In the genomic region with DNA sequence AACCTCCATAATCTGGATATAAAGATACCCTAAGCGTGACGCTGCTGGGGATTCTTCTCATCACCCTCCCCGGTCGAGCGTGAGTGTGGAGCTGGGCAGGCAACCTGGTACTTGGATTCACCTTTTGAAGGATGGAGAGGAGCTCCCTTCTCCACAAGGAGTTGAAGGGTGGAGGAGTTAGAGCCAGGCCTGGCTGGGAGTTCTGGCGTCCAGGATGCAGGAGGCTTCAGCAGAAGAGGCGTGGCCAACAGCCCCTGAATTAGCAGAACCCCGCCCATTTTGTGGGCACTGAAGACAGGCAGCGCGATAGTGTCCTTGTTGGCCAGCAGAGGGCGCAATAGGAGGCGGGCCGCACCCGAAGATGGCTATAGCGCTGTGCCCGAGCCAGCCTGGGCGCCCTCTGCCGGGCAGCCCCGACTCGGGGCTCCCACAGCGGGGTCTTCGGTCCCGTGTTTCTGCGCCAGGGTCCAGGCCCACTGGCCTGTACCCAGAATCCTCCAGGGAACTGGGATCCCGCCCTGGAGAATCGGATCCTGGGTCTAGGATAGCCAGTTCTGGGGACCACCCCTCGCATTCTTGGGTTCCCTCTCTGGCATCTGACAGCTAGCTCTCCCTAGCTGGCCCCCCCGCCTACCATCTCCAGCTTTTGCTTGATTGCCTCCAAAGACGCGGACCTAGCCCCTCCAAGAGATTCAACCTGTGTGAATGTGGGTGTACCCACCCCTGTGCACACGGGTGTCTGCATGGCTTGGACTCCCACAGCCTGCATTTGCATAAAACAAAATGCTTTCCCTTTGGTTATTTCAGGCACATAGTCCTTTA, we compare ENCODE assay signal across 1 cellular context.
A peak's percentile ranks its signal among the peaks of the same experiment; 100 is the strongest.
TF ChIP-seq lines count a peak whose summit lies in the region.

No MANE protein-coding gene starts in this region.

TF ChIP-seq in HEK293, 187 proteins besides CTCF, POLR2A, EP300 and RAD21 (continued from another document):
- TF ChIP-seq ZNF202 (tag by site-specific recombination; IDR thresholded peaks at IDR 0.05; ENCODE audit: borderline replicate concordance) (no peak), WT1 (tag by site-specific recombination; IDR thresholded peaks at IDR 0.05) (0 out of 2 replicates have a peak, but pooled peaks have one; percentile 44), HOXC10 (CRISPR knock-in tag; IDR thresholded peaks at IDR 0.05) (no peak), ZBTB8A (tag by site-specific recombination; IDR thresholded peaks at IDR 0.05) (peak; percentile 98), ZNF596 (tag by site-specific recombination; IDR thresholded peaks at IDR 0.05) (0 out of 2 replicates have a peak, but pooled peaks have one; percentile 14), ZNF501 (tag by site-specific recombination; IDR thresholded peaks at IDR 0.05) (peak; percentile 89; the same call in 1 of the 2 replicates), ZNF473 (tag by site-specific recombination; IDR thresholded peaks at IDR 0.05) (no peak), ZNF184 (tag by site-specific recombination; IDR thresholded peaks at IDR 0.05) (peak; percentile 75; the same call in 1 of the 2 replicates)
- TF ChIP-seq, protein P1, sequence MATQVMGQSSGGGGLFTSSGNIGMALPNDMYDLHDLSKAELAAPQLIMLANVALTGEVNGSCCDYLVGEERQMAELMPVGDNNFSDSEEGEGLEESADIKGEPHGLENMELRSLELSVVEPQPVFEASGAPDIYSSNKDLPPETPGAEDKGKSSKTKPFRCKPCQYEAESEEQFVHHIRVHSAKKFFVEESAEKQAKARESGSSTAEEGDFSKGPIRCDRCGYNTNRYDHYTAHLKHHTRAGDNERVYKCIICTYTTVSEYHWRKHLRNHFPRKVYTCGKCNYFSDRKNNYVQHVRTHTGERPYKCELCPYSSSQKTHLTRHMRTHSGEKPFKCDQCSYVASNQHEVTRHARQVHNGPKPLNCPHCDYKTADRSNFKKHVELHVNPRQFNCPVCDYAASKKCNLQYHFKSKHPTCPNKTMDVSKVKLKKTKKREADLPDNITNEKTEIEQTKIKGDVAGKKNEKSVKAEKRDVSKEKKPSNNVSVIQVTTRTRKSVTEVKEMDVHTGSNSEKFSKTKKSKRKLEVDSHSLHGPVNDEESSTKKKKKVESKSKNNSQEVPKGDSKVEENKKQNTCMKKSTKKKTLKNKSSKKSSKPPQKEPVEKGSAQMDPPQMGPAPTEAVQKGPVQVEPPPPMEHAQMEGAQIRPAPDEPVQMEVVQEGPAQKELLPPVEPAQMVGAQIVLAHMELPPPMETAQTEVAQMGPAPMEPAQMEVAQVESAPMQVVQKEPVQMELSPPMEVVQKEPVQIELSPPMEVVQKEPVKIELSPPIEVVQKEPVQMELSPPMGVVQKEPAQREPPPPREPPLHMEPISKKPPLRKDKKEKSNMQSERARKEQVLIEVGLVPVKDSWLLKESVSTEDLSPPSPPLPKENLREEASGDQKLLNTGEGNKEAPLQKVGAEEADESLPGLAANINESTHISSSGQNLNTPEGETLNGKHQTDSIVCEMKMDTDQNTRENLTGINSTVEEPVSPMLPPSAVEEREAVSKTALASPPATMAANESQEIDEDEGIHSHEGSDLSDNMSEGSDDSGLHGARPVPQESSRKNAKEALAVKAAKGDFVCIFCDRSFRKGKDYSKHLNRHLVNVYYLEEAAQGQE (tag by site-specific recombination; IDR thresholded peaks at IDR 0.05), result peak; percentile 52; the same call in 1 of the 2 replicates
- TF ChIP-seq, protein P2, sequence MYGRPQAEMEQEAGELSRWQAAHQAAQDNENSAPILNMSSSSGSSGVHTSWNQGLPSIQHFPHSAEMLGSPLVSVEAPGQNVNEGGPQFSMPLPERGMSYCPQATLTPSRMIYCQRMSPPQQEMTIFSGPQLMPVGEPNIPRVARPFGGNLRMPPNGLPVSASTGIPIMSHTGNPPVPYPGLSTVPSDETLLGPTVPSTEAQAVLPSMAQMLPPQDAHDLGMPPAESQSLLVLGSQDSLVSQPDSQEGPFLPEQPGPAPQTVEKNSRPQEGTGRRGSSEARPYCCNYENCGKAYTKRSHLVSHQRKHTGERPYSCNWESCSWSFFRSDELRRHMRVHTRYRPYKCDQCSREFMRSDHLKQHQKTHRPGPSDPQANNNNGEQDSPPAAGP (tag by site-specific recombination; IDR thresholded peaks at IDR 0.05), result peak; percentile 95
- TF ChIP-seq, protein P3, sequence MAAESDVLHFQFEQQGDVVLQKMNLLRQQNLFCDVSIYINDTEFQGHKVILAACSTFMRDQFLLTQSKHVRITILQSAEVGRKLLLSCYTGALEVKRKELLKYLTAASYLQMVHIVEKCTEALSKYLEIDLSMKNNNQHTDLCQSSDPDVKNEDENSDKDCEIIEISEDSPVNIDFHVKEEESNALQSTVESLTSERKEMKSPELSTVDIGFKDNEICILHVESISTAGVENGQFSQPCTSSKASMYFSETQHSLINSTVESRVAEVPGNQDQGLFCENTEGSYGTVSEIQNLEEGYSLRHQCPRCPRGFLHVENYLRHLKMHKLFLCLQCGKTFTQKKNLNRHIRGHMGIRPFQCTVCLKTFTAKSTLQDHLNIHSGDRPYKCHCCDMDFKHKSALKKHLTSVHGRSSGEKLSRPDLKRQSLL (tag by site-specific recombination; IDR thresholded peaks at IDR 0.05), result peak; percentile 39
- TF ChIP-seq, protein P4, sequence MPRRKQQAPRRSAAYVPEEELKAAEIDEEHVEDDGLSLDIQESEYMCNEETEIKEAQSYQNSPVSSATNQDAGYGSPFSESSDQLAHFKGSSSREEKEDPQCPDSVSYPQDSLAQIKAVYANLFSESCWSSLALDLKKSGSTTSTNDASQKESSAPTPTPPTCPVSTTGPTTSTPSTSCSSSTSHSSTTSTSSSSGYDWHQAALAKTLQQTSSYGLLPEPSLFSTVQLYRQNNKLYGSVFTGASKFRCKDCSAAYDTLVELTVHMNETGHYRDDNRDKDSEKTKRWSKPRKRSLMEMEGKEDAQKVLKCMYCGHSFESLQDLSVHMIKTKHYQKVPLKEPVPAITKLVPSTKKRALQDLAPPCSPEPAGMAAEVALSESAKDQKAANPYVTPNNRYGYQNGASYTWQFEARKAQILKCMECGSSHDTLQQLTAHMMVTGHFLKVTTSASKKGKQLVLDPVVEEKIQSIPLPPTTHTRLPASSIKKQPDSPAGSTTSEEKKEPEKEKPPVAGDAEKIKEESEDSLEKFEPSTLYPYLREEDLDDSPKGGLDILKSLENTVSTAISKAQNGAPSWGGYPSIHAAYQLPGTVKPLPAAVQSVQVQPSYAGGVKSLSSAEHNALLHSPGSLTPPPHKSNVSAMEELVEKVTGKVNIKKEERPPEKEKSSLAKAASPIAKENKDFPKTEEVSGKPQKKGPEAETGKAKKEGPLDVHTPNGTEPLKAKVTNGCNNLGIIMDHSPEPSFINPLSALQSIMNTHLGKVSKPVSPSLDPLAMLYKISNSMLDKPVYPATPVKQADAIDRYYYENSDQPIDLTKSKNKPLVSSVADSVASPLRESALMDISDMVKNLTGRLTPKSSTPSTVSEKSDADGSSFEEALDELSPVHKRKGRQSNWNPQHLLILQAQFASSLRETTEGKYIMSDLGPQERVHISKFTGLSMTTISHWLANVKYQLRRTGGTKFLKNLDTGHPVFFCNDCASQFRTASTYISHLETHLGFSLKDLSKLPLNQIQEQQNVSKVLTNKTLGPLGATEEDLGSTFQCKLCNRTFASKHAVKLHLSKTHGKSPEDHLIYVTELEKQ (tag by site-specific recombination; IDR thresholded peaks at IDR 0.05; ENCODE audit: borderline replicate concordance), result peak; percentile 49; the same call in 1 of the 2 replicates
- TF ChIP-seq, protein P5, sequence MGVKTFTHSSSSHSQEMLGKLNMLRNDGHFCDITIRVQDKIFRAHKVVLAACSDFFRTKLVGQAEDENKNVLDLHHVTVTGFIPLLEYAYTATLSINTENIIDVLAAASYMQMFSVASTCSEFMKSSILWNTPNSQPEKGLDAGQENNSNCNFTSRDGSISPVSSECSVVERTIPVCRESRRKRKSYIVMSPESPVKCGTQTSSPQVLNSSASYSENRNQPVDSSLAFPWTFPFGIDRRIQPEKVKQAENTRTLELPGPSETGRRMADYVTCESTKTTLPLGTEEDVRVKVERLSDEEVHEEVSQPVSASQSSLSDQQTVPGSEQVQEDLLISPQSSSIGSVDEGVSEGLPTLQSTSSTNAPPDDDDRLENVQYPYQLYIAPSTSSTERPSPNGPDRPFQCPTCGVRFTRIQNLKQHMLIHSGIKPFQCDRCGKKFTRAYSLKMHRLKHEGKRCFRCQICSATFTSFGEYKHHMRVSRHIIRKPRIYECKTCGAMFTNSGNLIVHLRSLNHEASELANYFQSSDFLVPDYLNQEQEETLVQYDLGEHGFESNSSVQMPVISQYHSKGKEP (tag by site-specific recombination; IDR thresholded peaks at IDR 0.05), result 0 out of 2 replicates have a peak, but pooled peaks have one; percentile 25
